ENCODE assay signal across 8 cellular contexts in the genomic region with DNA sequence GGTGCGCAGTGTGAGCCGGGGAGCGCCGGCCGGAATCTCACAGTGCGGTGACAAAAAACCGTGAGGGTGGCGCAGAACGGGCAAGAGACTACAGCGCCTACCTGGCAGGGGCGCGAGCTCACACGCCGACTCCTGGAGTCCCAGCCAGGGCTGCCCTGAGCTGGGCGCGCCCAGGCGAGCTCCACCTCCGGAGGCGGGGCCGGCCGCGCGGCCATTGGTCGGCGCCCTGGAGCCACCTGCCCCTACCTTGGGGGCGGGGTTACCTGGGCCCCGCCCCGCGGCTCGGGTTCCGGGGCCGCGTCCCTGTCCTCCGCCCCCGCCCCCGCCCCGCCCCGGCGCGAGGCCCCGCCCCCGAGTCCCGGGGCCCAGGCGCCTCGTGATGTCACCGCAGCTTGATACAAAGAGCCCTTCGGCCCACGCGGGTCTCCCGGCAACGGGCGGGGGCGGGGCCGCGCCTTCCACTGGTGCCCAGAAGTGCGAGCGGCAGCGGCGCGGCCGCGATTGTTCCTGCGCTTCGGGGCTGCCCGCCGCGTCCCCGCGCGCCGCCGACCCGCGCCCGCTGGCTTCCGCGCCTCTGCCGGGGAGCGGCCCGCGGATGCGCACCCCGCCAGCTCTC.
DNase-seq lines count a peak whose midpoint lies in the region; ATAC-seq and TF ChIP-seq lines count a peak whose summit lies in the region.

No MANE protein-coding gene starts in this region.

- H3K4me1 ChIP-seq in gastroesophageal sphincter (peaks cover 0 to 26% (median 10%) of the 10 kb centered on the region in 3 donors), neutrophil (ENCODE audit: control insufficient read depth in 1 of 2, insufficient read depth in 1 of 2, low read depth in 1 of 2, low read length in 1 of 2) (peaks cover 53 to 56% of the 10 kb centered on the region in 2 experiments), subcutaneous abdominal adipose tissue (ENCODE audit: control insufficient read depth in 5 of 5, insufficient read depth in 5 of 5, low read length in 5 of 5) (peaks cover 0 to 20% (median 15%) of the 10 kb centered on the region in 5 donors)

- no peak for TF ChIP-seq POLR2A in gastroesophageal sphincter (IDR thresholded peaks at IDR 0.05)

- no peak for TF ChIP-seq EP300 in gastroesophageal sphincter (IDR thresholded peaks at IDR 0.05)

- H3K9ac ChIP-seq in subcutaneous abdominal adipose tissue (ENCODE audit: low read length in 5 of 5): peak overlapping the region in 2 of 5 donors; percentile 6 to 47

- H3K27ac ChIP-seq in gastroesophageal sphincter: peak overlapping the region in 1 of 4 donors; percentile 4
- H3K27ac ChIP-seq in neutrophil: peak overlapping the region; percentile 98
- H3K27ac ChIP-seq in subcutaneous abdominal adipose tissue (ENCODE audit: low read depth, low read length): no peak overlapping the region

- DNase-seq in DMS153 (lab: John Stamatoyannopoulos, UW) (peak; percentile 68), Kasumi-1 (lab: John Stamatoyannopoulos, UW) (peak; percentile 48 to 61), RKO (ENCODE audit: low spot score) (peak; percentile 61)
- peak; percentile 97 for DNase-seq in activated effector memory CD4-positive, alpha-beta T cell treated with Interleukin-2 at 50 U/mL for 16 hours

- ATAC-seq in GM21737 (IDR thresholded peaks at IDR 0.05; ENCODE audit: unreplicated experiment): peak; percentile 65
- peak; percentile 74 for ATAC-seq in gastroesophageal sphincter

- H3K27me3 ChIP-seq in gastroesophageal sphincter (peaks cover 43% of the 10 kb centered on the region), neutrophil (peaks cover 21% of the 10 kb centered on the region), subcutaneous abdominal adipose tissue (ENCODE audit: control insufficient read depth in 5 of 5, insufficient read depth in 4 of 5, low read length in 5 of 5) (peaks cover 3 to 23% (median 13%) of the 10 kb centered on the region in 5 donors)

- no peak for TF ChIP-seq CTCF in gastroesophageal sphincter (IDR thresholded peaks at IDR 0.05)
- TF ChIP-seq CTCF in neutrophil (IDR thresholded peaks at IDR 0.05): peak; percentile 45

- no peaks in the 10 kb centered on the region for H3K9me3 ChIP-seq in gastroesophageal sphincter
- H3K9me3 ChIP-seq in neutrophil: no peaks in the 10 kb centered on the region
- no peaks in the 10 kb centered on the region for H3K9me3 ChIP-seq in subcutaneous abdominal adipose tissue (ENCODE audit: control insufficient read depth in 5 of 5, low read length in 5 of 5)

- H3K36me3 ChIP-seq in gastroesophageal sphincter: no peaks in the 10 kb centered on the region
- H3K36me3 ChIP-seq in neutrophil: no peaks in the 10 kb centered on the region
- H3K36me3 ChIP-seq in subcutaneous abdominal adipose tissue (ENCODE audit: control insufficient read depth in 5 of 5, insufficient read depth in 5 of 5, low read length in 5 of 5): no peaks in the 10 kb centered on the region

- WGBS in gastroesophageal sphincter (ENCODE audit: low coverage in 1 of 2), 2 donors: 0% methylated on average over 12 of the region's 83 CpGs; no CpG with 5 or more reads in 1 of the 2 donors

- H3K4me3 ChIP-seq in gastroesophageal sphincter: peak overlapping the region; percentile 29 to 66
- peak overlapping the region; percentile 86 to 92 for H3K4me3 ChIP-seq in neutrophil (ENCODE audit: low read depth in 1 of 2, low read length in 1 of 2)
- peak overlapping the region in 4 of 5 donors; percentile 47 to 65 (median 54) for H3K4me3 ChIP-seq in subcutaneous abdominal adipose tissue (ENCODE audit: low read depth in 1 of 5, low read length in 5 of 5)
